In genomic region chr11:122604626-122605025, GRCh38 we compare ENCODE assay signal across 23 cellular contexts.
"Had no signal": no experiment of that assay in that cellular context is flagged by ENCODE, and none has a peak within 500 bp of the region (broad histone marks: within the 10 kb centered on the region; RNA-seq: fewer than 3 reads in every experiment).

No MANE protein-coding gene starts in this region.

- H3K36me3 ChIP-seq: neutrophil, right lobe of liver, suprapubic skin, thyroid gland, upper lobe of left lung, vagina had no signal

- H3K4me3 ChIP-seq: hepatocyte, lung, psoas muscle, right lobe of liver, suprapubic skin, thyroid gland, upper lobe of left lung, vagina had no signal

- H3K9me3 Mint-ChIP-seq: endodermal cell; nephron; stimulated activated effector memory CD8-positive, alpha-beta T cell treated with anti-CD3 and anti-CD28 coated beads, Interleukin-12 subunit alpha, Interleukin-12 subunit beta, amount 100 ng/mL, for 72 hours had no signal

- H3K27me3 ChIP-seq: hepatocyte, neutrophil, right lobe of liver, suprapubic skin, thyroid gland, upper lobe of left lung, vagina had no signal

- H3K9me3 ChIP-seq: neutrophil, psoas muscle, right lobe of liver, suprapubic skin, thyroid gland, upper lobe of left lung, vagina had no signal

- ATAC-seq: left colon; left ventricle myocardium superior; psoas muscle; right lobe of liver; stimulated activated effector memory CD8-positive, alpha-beta T cell treated with anti-CD3 and anti-CD28 coated beads, Interleukin-12 subunit alpha, Interleukin-12 subunit beta, amount 100 ng/mL, for 72 hours; stimulated activated naive CD8-positive, alpha-beta T cell treated with anti-CD3 and anti-CD28 coated beads, Interleukin-15, Interleukin-2, amounts not matched to agents 100 U/mL and 50 U/mL, for 24 hours had no signal

- H3K4me1 ChIP-seq: psoas muscle, right lobe of liver, suprapubic skin, vagina had no signal

- H2AFZ ChIP-seq: hepatocyte had no signal

- H3K4me3 Mint-ChIP-seq: endodermal cell; naive B cell; nephron; stimulated activated effector memory CD8-positive, alpha-beta T cell treated with anti-CD3 and anti-CD28 coated beads, Interleukin-12 subunit alpha, Interleukin-12 subunit beta, amount 100 ng/mL, for 72 hours had no signal

- H3K79me2 ChIP-seq: hepatocyte had no signal

- H3K27ac ChIP-seq: hepatocyte, neutrophil, psoas muscle, right lobe of liver, suprapubic skin, thyroid gland, upper lobe of left lung, vagina had no signal

- H3K36me3 Mint-ChIP-seq: naive B cell; stimulated activated effector memory CD8-positive, alpha-beta T cell treated with anti-CD3 and anti-CD28 coated beads, Interleukin-12 subunit alpha, Interleukin-12 subunit beta, amount 100 ng/mL, for 72 hours had no signal

- H3K4me2 ChIP-seq: hepatocyte had no signal

- FAIRE-seq: endothelial cell of umbilical vein had no signal

- H3K4me1 Mint-ChIP-seq: endodermal cell; naive B cell; stimulated activated effector memory CD8-positive, alpha-beta T cell treated with anti-CD3 and anti-CD28 coated beads, Interleukin-12 subunit alpha, Interleukin-12 subunit beta, amount 100 ng/mL, for 72 hours had no signal

- H3K27ac Mint-ChIP-seq: endodermal cell; naive B cell; stimulated activated effector memory CD8-positive, alpha-beta T cell treated with anti-CD3 and anti-CD28 coated beads, Interleukin-12 subunit alpha, Interleukin-12 subunit beta, amount 100 ng/mL, for 72 hours had no signal

- DNase-seq: effector CD4-positive, alpha-beta T cell; endodermal cell; foreskin melanocyte; head of caudate nucleus; left colon; left ventricle myocardium superior; naive B cell; psoas muscle; retina; right lobe of liver; stimulated activated CD4-positive, alpha-beta T cell treated with anti-CD3 and anti-CD28 coated beads, Interleukin-4, amount 100 ng/mL, for 1 hour; stimulated activated CD8-positive, alpha-beta memory T cell treated with anti-CD3 and anti-CD28 coated beads, Interleukin-4, amount 100 ng/mL, for 48 hours; stimulated activated naive CD8-positive, alpha-beta T cell treated with anti-CD3 and anti-CD28 coated beads, Interleukin-15, Interleukin-2, amounts not matched to agents 100 U/mL and 50 U/mL, for 24 hours; upper lobe of left lung had no signal
